ENCODE assay signal across 33 cellular contexts in the genomic region with DNA sequence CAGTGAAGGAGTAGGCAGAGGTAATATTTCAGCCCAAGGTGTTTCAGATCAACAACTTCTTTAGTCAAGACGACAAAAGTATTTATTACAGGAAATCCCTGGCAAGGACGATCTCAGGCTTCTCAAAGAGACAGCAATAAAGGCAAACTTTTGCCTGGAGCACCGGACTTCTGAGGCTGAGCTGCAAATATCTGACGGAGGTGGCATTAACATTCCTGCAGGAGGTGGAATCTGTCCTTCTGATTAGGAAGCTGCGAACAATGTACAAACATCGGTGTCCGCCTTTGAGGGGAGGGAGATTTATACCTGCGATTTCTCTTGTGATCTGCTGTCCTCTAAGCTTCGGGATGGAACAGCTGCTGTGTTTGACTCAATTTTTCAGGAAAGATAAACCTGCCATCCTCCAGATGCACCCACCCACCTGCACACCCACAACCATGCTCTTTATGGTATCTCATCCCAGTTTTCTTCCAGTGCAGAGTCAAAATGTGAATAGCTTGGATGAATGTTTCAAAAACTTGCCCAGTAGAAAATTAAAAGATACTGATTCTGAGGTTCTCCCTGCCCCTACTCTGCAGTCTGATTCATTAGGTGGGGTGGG. TPM values are rescaled to one million over a fixed set of nuclear protein-coding genes. Genes with fewer than 3 reads are reported as not detected.
"Had no signal": no experiment of that assay in that cellular context is flagged by ENCODE, and none has a peak within 500 bp of the region (broad histone marks: within the 10 kb centered on the region; RNA-seq: fewer than 3 reads in every experiment).

No MANE protein-coding gene starts in this region.

- H3K36me3 ChIP-seq: ascending aorta, breast epithelium, cardiac muscle cell, colonic mucosa, esophagus squamous epithelium, gastroesophageal sphincter had no signal

- DNase-seq: activated CD4-positive, alpha-beta memory T cell treated with anti-CD3 and anti-CD28 coated beads, Interleukin-2, amount 10 ng/mL, durations not matched to agents 7 days and 5 days; activated CD4-positive, alpha-beta T cell treated with anti-CD3 and anti-CD28 coated beads for 1 hour; activated CD4-positive, alpha-beta T cell treated with anti-CD3 and anti-CD28 coated beads for 4 hours; activated CD4-positive, alpha-beta T cell treated with anti-CD3 and anti-CD28 coated beads, Interleukin-2, amount 10 ng/mL, durations not matched to agents 7 days and 5 days; activated CD4-positive, alpha-beta T cell treated with anti-CD3 and anti-CD28 coated beads, Interleukin-2, amount 50 U/mL, for 4 hours; activated CD8-positive, alpha-beta memory T cell treated with anti-CD3 and anti-CD28 coated beads, Interleukin-2, amount 50 U/mL, for 48 hours; activated gamma-delta T cell; activated naive CD4-positive, alpha-beta T cell; activated naive CD4-positive, alpha-beta T cell treated with anti-CD3 and anti-CD28 coated beads, Interleukin-2, amount 10 ng/mL, durations not matched to agents 7 days and 5 days; activated naive CD8-positive, alpha-beta T cell treated with anti-CD3 and anti-CD28 coated beads, Interleukin-2, amount 10 ng/mL, durations not matched to agents 7 days and 5 days; activated T-cell treated with anti-CD3 and anti-CD28 coated beads for 4 hours; activated T-cell treated with anti-CD3 and anti-CD28 coated beads, Interleukin-2, amount 50 U/mL, for 24 hours; activated T-cell treated with anti-CD3 and anti-CD28 coated beads, Interleukin-2, amount 50 U/mL, for 72 hours; central memory CD4-positive, alpha-beta T cell; cerebellar nuclear complex; colonic mucosa; effector CD8-positive, alpha-beta T cell; esophagus squamous epithelium; foreskin melanocyte; T-helper 2 cell had no signal

- H3K4me3 ChIP-seq: ascending aorta, breast epithelium, cardiac muscle cell, colonic mucosa, esophagus squamous epithelium, gastroesophageal sphincter had no signal

- H3K9me3 ChIP-seq: ascending aorta, breast epithelium, colonic mucosa, esophagus squamous epithelium, gastroesophageal sphincter had no signal

- H3K27me3 ChIP-seq: ascending aorta had no signal

- ATAC-seq: activated naive CD4-positive, alpha-beta T cell treated with anti-CD3 and anti-CD28 coated beads, Interleukin-2, amount 50 U/mL, for 72 hours; activated T-cell treated with anti-CD3 and anti-CD28 coated beads, Interleukin-2, amount 50 U/mL, for 72 hours; gastroesophageal sphincter; WTC11 had no signal

- H3K4me1 ChIP-seq: ascending aorta, breast epithelium, colonic mucosa, esophagus squamous epithelium, gastroesophageal sphincter had no signal

- H3K27ac ChIP-seq: ascending aorta, breast epithelium, cardiac muscle cell, colonic mucosa, epithelial cell of prostate, esophagus squamous epithelium, gastroesophageal sphincter, VCaP had no signal

RNA-seq across cellular contexts. Expression of a gene that starts 32.1 kb away (rescaled TPM):
- total RNA-seq: activated CD4-positive, alpha-beta memory T cell treated with anti-CD3 and anti-CD28 coated beads, Interleukin-2, amount 10 ng/mL, durations not matched to agents 7 days and 5 days; activated CD4-positive, alpha-beta T cell treated with anti-CD3 and anti-CD28 coated beads, Interleukin-2, amount 10 ng/mL, durations not matched to agents 7 days and 5 days; activated naive CD4-positive, alpha-beta T cell treated with anti-CD3 and anti-CD28 coated beads, Interleukin-2, amount 50 U/mL, for 72 hours; activated naive CD8-positive, alpha-beta T cell treated with anti-CD3 and anti-CD28 coated beads, Interleukin-2, amount 10 ng/mL, durations not matched to agents 7 days and 5 days; activated T-cell treated with anti-CD3 and anti-CD28 coated beads, Interleukin-2, amount 50 U/mL, for 72 hours; ascending aorta; cardiac muscle cell; colonic mucosa; dermis microvascular lymphatic vessel endothelial cell; endothelial cell of umbilical vein; fibroblast of lung; glomerular endothelial cell; T-helper 1 cell treated with Interleukin-12 subunit alpha and Interleukin-12 subunit beta and Interleukin-4 antibody, amounts not matched to agents 30 ng/mL and 1 ng/mL, for 36 hours; WTC11 had no signal
- polyA plus RNA-seq: cardiac muscle cell, endothelial cell of umbilical vein, fibroblast of lung had no signal
